ENCODE assay signal across 2 cellular contexts in the genomic region with DNA sequence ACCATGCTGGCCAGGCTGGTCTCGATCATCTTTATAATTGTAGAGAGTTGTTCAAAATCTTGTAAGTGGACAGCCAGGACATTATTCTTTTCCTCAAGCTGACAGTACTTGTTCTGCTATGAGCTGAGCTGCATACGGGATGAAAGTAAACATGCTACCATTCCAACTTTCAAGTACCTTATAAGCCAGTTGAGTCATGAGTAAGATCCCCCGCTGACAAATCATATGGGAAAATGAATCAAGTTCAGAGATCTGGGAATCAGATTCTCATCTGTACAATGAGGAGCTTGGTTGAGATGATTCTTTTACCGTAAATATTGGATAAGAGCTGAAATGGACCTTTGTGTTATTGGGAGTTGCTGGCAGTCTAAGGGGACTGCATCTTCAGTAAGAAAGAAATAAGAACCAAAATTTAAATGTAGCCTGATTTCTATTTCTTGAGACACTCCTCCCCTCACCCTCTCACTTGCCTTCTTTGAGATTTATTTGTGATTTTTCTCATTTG.
TF ChIP-seq lines count a peak whose summit lies in the region.

No MANE protein-coding gene starts in this region.

TF ChIP-seq in HepG2, 621 proteins besides CTCF, POLR2A, EP300 and RAD21 (continued from another document):
- no peak for TF ChIP-seq DZIP1 (CRISPR knock-in tag; IDR thresholded peaks at IDR 0.05)

TF ChIP-seq in K562, 482 proteins besides CTCF, POLR2A, EP300 and RAD21 (continued from another document):
- TF ChIP-seq MLLT1 (IDR thresholded peaks at IDR 0.05): no peak
- TF ChIP-seq, protein P1, sequence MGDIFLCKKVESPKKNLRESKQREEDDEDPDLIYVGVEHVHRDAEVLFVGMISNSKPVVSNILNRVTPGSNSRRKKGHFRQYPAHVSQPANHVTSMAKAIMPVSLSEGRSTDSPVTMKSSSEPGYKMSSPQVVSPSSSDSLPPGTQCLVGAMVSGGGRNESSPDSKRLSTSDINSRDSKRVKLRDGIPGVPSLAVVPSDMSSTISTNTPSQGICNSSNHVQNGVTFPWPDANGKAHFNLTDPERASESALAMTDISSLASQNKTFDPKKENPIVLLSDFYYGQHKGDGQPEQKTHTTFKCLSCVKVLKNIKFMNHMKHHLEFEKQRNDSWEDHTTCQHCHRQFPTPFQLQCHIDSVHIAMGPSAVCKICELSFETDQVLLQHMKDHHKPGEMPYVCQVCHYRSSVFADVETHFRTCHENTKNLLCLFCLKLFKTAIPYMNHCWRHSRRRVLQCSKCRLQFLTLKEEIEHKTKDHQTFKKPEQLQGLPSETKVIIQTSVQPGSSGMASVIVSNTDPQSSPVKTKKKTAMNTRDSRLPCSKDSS (IDR thresholded peaks at IDR 0.05; ENCODE audit: low read depth, partially characterized antibody): no peak
- TF ChIP-seq, protein P2, sequence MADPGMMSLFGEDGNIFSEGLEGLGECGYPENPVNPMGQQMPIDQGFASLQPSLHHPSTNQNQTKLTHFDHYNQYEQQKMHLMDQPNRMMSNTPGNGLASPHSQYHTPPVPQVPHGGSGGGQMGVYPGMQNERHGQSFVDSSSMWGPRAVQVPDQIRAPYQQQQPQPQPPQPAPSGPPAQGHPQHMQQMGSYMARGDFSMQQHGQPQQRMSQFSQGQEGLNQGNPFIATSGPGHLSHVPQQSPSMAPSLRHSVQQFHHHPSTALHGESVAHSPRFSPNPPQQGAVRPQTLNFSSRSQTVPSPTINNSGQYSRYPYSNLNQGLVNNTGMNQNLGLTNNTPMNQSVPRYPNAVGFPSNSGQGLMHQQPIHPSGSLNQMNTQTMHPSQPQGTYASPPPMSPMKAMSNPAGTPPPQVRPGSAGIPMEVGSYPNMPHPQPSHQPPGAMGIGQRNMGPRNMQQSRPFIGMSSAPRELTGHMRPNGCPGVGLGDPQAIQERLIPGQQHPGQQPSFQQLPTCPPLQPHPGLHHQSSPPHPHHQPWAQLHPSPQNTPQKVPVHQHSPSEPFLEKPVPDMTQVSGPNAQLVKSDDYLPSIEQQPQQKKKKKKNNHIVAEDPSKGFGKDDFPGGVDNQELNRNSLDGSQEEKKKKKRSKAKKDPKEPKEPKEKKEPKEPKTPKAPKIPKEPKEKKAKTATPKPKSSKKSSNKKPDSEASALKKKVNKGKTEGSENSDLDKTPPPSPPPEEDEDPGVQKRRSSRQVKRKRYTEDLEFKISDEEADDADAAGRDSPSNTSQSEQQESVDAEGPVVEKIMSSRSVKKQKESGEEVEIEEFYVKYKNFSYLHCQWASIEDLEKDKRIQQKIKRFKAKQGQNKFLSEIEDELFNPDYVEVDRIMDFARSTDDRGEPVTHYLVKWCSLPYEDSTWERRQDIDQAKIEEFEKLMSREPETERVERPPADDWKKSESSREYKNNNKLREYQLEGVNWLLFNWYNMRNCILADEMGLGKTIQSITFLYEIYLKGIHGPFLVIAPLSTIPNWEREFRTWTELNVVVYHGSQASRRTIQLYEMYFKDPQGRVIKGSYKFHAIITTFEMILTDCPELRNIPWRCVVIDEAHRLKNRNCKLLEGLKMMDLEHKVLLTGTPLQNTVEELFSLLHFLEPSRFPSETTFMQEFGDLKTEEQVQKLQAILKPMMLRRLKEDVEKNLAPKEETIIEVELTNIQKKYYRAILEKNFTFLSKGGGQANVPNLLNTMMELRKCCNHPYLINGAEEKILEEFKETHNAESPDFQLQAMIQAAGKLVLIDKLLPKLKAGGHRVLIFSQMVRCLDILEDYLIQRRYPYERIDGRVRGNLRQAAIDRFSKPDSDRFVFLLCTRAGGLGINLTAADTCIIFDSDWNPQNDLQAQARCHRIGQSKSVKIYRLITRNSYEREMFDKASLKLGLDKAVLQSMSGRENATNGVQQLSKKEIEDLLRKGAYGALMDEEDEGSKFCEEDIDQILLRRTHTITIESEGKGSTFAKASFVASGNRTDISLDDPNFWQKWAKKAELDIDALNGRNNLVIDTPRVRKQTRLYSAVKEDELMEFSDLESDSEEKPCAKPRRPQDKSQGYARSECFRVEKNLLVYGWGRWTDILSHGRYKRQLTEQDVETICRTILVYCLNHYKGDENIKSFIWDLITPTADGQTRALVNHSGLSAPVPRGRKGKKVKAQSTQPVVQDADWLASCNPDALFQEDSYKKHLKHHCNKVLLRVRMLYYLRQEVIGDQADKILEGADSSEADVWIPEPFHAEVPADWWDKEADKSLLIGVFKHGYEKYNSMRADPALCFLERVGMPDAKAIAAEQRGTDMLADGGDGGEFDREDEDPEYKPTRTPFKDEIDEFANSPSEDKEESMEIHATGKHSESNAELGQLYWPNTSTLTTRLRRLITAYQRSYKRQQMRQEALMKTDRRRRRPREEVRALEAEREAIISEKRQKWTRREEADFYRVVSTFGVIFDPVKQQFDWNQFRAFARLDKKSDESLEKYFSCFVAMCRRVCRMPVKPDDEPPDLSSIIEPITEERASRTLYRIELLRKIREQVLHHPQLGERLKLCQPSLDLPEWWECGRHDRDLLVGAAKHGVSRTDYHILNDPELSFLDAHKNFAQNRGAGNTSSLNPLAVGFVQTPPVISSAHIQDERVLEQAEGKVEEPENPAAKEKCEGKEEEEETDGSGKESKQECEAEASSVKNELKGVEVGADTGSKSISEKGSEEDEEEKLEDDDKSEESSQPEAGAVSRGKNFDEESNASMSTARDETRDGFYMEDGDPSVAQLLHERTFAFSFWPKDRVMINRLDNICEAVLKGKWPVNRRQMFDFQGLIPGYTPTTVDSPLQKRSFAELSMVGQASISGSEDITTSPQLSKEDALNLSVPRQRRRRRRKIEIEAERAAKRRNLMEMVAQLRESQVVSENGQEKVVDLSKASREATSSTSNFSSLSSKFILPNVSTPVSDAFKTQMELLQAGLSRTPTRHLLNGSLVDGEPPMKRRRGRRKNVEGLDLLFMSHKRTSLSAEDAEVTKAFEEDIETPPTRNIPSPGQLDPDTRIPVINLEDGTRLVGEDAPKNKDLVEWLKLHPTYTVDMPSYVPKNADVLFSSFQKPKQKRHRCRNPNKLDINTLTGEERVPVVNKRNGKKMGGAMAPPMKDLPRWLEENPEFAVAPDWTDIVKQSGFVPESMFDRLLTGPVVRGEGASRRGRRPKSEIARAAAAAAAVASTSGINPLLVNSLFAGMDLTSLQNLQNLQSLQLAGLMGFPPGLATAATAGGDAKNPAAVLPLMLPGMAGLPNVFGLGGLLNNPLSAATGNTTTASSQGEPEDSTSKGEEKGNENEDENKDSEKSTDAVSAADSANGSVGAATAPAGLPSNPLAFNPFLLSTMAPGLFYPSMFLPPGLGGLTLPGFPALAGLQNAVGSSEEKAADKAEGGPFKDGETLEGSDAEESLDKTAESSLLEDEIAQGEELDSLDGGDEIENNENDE (IDR thresholded peaks at IDR 0.05; ENCODE audit: low read depth, low read length): peak; percentile 56
- TF ChIP-seq ZNF282 (CRISPR knock-in tag; IDR thresholded peaks at IDR 0.05): no peak
- TF ChIP-seq CBFB (CRISPR knock-in tag; IDR thresholded peaks at IDR 0.05): no peak
